In the genomic region with DNA sequence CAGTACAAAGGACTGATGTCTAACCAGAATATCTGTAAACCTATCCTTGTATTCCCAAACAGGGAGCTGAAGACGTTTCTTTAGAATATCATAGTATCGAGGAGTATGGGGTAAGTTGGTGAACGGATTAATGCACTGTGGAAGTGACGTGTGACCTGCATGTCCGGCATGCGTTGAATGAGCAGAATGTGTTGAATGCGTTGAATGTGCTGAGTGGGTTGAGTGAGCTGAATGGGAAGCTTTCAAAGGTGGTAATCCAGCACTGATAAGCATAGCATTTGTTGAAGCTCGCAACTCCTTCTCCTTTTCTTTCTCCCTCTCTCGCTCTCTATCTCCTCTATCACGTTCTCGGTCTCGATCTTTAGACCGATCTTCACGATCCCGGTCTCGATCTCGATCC, we compare ENCODE assay signal across 24 cellular contexts. TPM values are rescaled to one million over a fixed set of nuclear protein-coding genes. Genes with fewer than 3 reads are reported as not detected.
DNase-seq lines count a peak whose midpoint lies in the region; ATAC-seq and TF ChIP-seq lines count a peak whose summit lies in the region.
"Had no signal": no experiment of that assay in that cellular context is flagged by ENCODE, and none has a peak within 500 bp of the region (broad histone marks: within the 10 kb centered on the region; RNA-seq: fewer than 3 reads in every experiment).

No MANE protein-coding gene starts in this region.

- H3K27ac ChIP-seq in HEK293 (ENCODE audit: extremely low read depth, low read depth, low read length) (no peak overlapping the region), endodermal cell (ENCODE audit: low read depth, low read length) (no peak overlapping the region), gastroesophageal sphincter (no peak overlapping the region)
- H3K27ac ChIP-seq: SJCRH30 had no signal

- no peak for DNase-seq in activated naive CD4-positive, alpha-beta T cell treated with anti-CD3 and anti-CD28 coated beads, Interleukin-2, amount 50 U/mL, for 16 hours
- DNase-seq in endodermal cell: no peak
- no peak for DNase-seq in stimulated activated effector memory CD8-positive, alpha-beta T cell treated with anti-CD3 and anti-CD28 coated beads, Interleukin-12 subunit alpha, Interleukin-12 subunit beta, amount 100 ng/mL, for 72 hours (ENCODE audit: low spot score in 2 of 2)
- DNase-seq: 8988T, Caco-2, GDM1, H7, IMR-90, Karpas-422, MG63, NCI-H1092, NCI-H1436 treated with DMSO at 0.1 percent for 48 hours, NCI-H2029 treated with DMSO at 0.1 percent for 48 hours, NCI-H2171 treated with DMSO at 0.1 percent for 48 hours, NCI-H446, NCI-H69, SJCRH30 had no signal

- TF ChIP-seq EP300 in gastroesophageal sphincter (IDR thresholded peaks at IDR 0.05): no peak

- H3K27me3 Mint-ChIP-seq in activated naive CD4-positive, alpha-beta T cell treated with anti-CD3 and anti-CD28 coated beads, Interleukin-2, amount 50 U/mL, for 24 hours: no peaks in the 10 kb centered on the region
- H3K27me3 Mint-ChIP-seq in endodermal cell (ENCODE audit: insufficient read depth): no peaks in the 10 kb centered on the region

- H3K9me3 ChIP-seq in HEK293 (ENCODE audit: control insufficient read depth, insufficient read depth, low read depth, low read length) (no peaks in the 10 kb centered on the region), endodermal cell (ENCODE audit: control insufficient read depth, low read length) (peaks cover 11% of the 10 kb centered on the region), gastroesophageal sphincter (no peaks in the 10 kb centered on the region)
- H3K9me3 ChIP-seq: Caco-2, MG63, SJCRH30 had no signal

- H3K27me3 ChIP-seq in endodermal cell (ENCODE audit: control insufficient read depth, insufficient read depth, low read length, poor library complexity, severe bottlenecking) (no peaks in the 10 kb centered on the region), gastroesophageal sphincter (no peaks in the 10 kb centered on the region)
- H3K27me3 ChIP-seq: MG63, SJCRH30 had no signal

- WGBS in endodermal cell (ENCODE audit: insufficient coverage in 1 of 2, insufficient read length in 1 of 2), 2 experiments: 97% methylated on average over 17 of the region's 17 CpGs
- 89 to 95% methylated on average over 12 to 17 of the region's 17 CpGs for WGBS in gastroesophageal sphincter (ENCODE audit: low coverage in 1 of 2), 2 donors

- ATAC-seq in stimulated activated effector memory CD8-positive, alpha-beta T cell treated with anti-CD3 and anti-CD28 coated beads, Interleukin-12 subunit alpha, Interleukin-12 subunit beta, amount 100 ng/mL, for 72 hours: no peak
- ATAC-seq in GM18505 (IDR thresholded peaks at IDR 0.05; ENCODE audit: unreplicated experiment) (no peak), GM21360 (IDR thresholded peaks at IDR 0.05; ENCODE audit: unreplicated experiment) (no peak), gastroesophageal sphincter (no peak)
- ATAC-seq: Panc1 had no signal

- CTCF ChIA-PET in HEK293 (lab: Yijun Ruan, JAX): no interaction called here

- TF ChIP-seq CTCF in HEK293 (tag by site-specific recombination; IDR thresholded peaks at IDR 0.05) (no peak), endodermal cell (conservative IDR thresholded peaks at IDR 0.05) (no peak), gastroesophageal sphincter (IDR thresholded peaks at IDR 0.05) (no peak)

- H3K4me3 ChIP-seq in HEK293 (ENCODE audit: low read depth, low read length): no peak overlapping the region
- peak overlapping the region; percentile 31 for H3K4me3 ChIP-seq in endodermal cell (ENCODE audit: low read length)
- no peak overlapping the region for H3K4me3 ChIP-seq in gastroesophageal sphincter
- H3K4me3 ChIP-seq: MG63, SJCRH30 had no signal

- no peaks in the 10 kb centered on the region for H3K9me3 Mint-ChIP-seq in activated naive CD4-positive, alpha-beta T cell treated with anti-CD3 and anti-CD28 coated beads, Interleukin-2, amount 50 U/mL, for 24 hours
- H3K9me3 Mint-ChIP-seq in endodermal cell: no peaks in the 10 kb centered on the region
- no peaks in the 10 kb centered on the region for H3K9me3 Mint-ChIP-seq in stimulated activated effector memory CD8-positive, alpha-beta T cell treated with anti-CD3 and anti-CD28 coated beads, Interleukin-12 subunit alpha, Interleukin-12 subunit beta, amount 100 ng/mL, for 72 hours
- H3K9me3 Mint-ChIP-seq: CD14-positive monocyte had no signal

- no peak overlapping the region for H3K27ac Mint-ChIP-seq in activated naive CD4-positive, alpha-beta T cell treated with anti-CD3 and anti-CD28 coated beads, Interleukin-2, amount 50 U/mL, for 24 hours
- peak overlapping the region; percentile 44 for H3K27ac Mint-ChIP-seq in endodermal cell
- H3K27ac Mint-ChIP-seq in stimulated activated effector memory CD8-positive, alpha-beta T cell treated with anti-CD3 and anti-CD28 coated beads, Interleukin-12 subunit alpha, Interleukin-12 subunit beta, amount 100 ng/mL, for 72 hours: peak overlapping the region; percentile 38

- H3K4me1 ChIP-seq in HEK293 (ENCODE audit: control insufficient read depth, insufficient read depth, low read length): no peaks in the 10 kb centered on the region; the same call in 1 of the 2 replicates
- H3K4me1 ChIP-seq in endodermal cell (ENCODE audit: control insufficient read depth, insufficient read depth, low read length): no peaks in the 10 kb centered on the region
- peaks cover 7 to 86% (median 21%) of the 10 kb centered on the region in 3 donors for H3K4me1 ChIP-seq in gastroesophageal sphincter
- H3K4me1 ChIP-seq: SJCRH30 had no signal

- TF ChIP-seq POLR2A in GM18505 (IDR thresholded peaks at IDR 0.05; ENCODE audit: borderline replicate concordance, extremely low read depth, insufficient read depth, insufficient read length) (no peak), gastroesophageal sphincter (IDR thresholded peaks at IDR 0.05) (no peak)

- peak overlapping the region; percentile 41 for H3K4me3 Mint-ChIP-seq in activated naive CD4-positive, alpha-beta T cell treated with anti-CD3 and anti-CD28 coated beads, Interleukin-2, amount 50 U/mL, for 24 hours
- no peak overlapping the region for H3K4me3 Mint-ChIP-seq in endodermal cell
- H3K4me3 Mint-ChIP-seq in stimulated activated effector memory CD8-positive, alpha-beta T cell treated with anti-CD3 and anti-CD28 coated beads, Interleukin-12 subunit alpha, Interleukin-12 subunit beta, amount 100 ng/mL, for 72 hours: no peak overlapping the region
- H3K4me3 Mint-ChIP-seq: CD14-positive monocyte had no signal

- POLR2A ChIA-PET in HEK293 (lab: Yijun Ruan, JAX): no interaction called here

- H3K36me3 ChIP-seq in HEK293 (ENCODE audit: control insufficient read depth in 2 of 2, insufficient read depth in 1 of 2, low read length in 2 of 2) (peaks cover 16 to 90% of the 10 kb centered on the region in 2 experiments), endodermal cell (ENCODE audit: control insufficient read depth, insufficient read depth, low read length) (peaks cover 95% of the 10 kb centered on the region), gastroesophageal sphincter (peaks cover 5 to 46% of the 10 kb centered on the region in 2 donors)

- peaks cover 28% of the 10 kb centered on the region for H3K36me3 Mint-ChIP-seq in activated naive CD4-positive, alpha-beta T cell treated with anti-CD3 and anti-CD28 coated beads, Interleukin-2, amount 50 U/mL, for 24 hours
- peaks cover 86% of the 10 kb centered on the region for H3K36me3 Mint-ChIP-seq in endodermal cell (ENCODE audit: low read depth)
- peaks cover 100% of the 10 kb centered on the region for H3K36me3 Mint-ChIP-seq in stimulated activated effector memory CD8-positive, alpha-beta T cell treated with anti-CD3 and anti-CD28 coated beads, Interleukin-12 subunit alpha, Interleukin-12 subunit beta, amount 100 ng/mL, for 72 hours

- H3K4me1 Mint-ChIP-seq in activated naive CD4-positive, alpha-beta T cell treated with anti-CD3 and anti-CD28 coated beads, Interleukin-2, amount 50 U/mL, for 24 hours: peaks cover 87% of the 10 kb centered on the region
- H3K4me1 Mint-ChIP-seq in endodermal cell: peaks cover 38% of the 10 kb centered on the region
- peaks cover 77% of the 10 kb centered on the region for H3K4me1 Mint-ChIP-seq in stimulated activated effector memory CD8-positive, alpha-beta T cell treated with anti-CD3 and anti-CD28 coated beads, Interleukin-12 subunit alpha, Interleukin-12 subunit beta, amount 100 ng/mL, for 72 hours

- no peak overlapping the region for H3K9ac ChIP-seq in endodermal cell (ENCODE audit: extremely low read depth, low read length, poor library complexity, severe bottlenecking)

TF ChIP-seq in HEK293, 187 proteins besides CTCF, POLR2A, EP300 and RAD21:
- TF ChIP-seq ZNF596 (tag by site-specific recombination; IDR thresholded peaks at IDR 0.05) (0 out of 2 replicates have a peak, but pooled peaks have one; percentile 9), ZNF366 (tag by site-specific recombination; conservative IDR thresholded peaks at IDR 0.05) (no peak)

RNA-seq across cellular contexts. Expression of a gene that starts 8.1 kb away (rescaled TPM):
- total RNA-seq in endodermal cell: 100 to 1,000 TPM; 193 to 195 TPM
- polyA plus RNA-seq in endodermal cell (2013, experiment 1 of 2): 181 TPM
- polyA plus RNA-seq in endodermal cell (2013, experiment 2 of 2): 165 TPM
- 100 to 1,000 TPM in 3 of 4 donors, 10 to 100 TPM in 1; 91.0 to 146 (median 118) TPM for total RNA-seq in gastroesophageal sphincter
